In the genomic region with DNA sequence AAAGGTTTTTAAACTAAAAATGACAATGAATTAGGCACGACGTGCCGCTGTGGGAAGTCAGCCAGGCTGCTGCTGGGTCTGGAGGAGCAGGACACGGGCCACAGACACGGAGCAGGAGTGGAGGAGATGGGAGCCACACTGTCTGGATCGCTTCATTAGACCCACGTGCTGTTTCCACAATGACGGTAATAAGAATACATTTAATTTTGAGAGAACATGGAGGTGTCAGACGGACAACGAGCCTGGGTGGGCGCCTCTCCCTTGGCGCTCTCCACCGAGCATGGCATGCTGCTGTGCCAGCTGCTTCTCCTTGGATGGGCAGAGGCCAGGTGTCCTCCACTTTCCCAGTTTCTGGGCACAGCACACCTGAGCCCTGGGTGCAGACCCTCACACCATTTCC, we compare ENCODE assay signal across 6 cellular contexts. TPM values are rescaled to one million over a fixed set of nuclear protein-coding genes. Genes with fewer than 3 reads are reported as not detected.
A peak's percentile ranks its signal among the peaks of the same experiment; 100 is the strongest.
DNase-seq lines count a peak whose midpoint lies in the region; TF ChIP-seq lines count a peak whose summit lies in the region.
"Not testable (repeated sequence)": the region's sequence is repeated elsewhere in the genome, so short reads cannot be mapped to it uniquely, and the experiment has no call there.

No MANE protein-coding gene starts in this region.

- H3K36me3 Mint-ChIP-seq in endodermal cell (ENCODE audit: low read depth): not testable (repeated sequence)

- H3K27me3 ChIP-seq in endodermal cell (ENCODE audit: control insufficient read depth, insufficient read depth, low read length, poor library complexity, severe bottlenecking): peaks cover 47% of the 10 kb centered on the region
- H3K27me3 ChIP-seq in sigmoid colon: not testable (repeated sequence)

- peaks cover 62% of the 10 kb centered on the region for H3K27me3 Mint-ChIP-seq in endodermal cell (ENCODE audit: insufficient read depth)

- not testable (repeated sequence) for H3K27ac Mint-ChIP-seq in endodermal cell

- DNase-seq in NB4 (ENCODE audit: low read depth): peak; percentile 0
- peak; percentile 7 for DNase-seq in activated CD8-positive, alpha-beta memory T cell treated with anti-CD3 and anti-CD28 coated beads for 24 hours
- DNase-seq in endodermal cell: peak; percentile 14
- DNase-seq in islet precursor cell: peak; percentile 28
- DNase-seq in mesenteric fat pad (ENCODE audit: low spot score): peak; percentile 67
- DNase-seq in sigmoid colon: peak; percentile 21

- not testable (repeated sequence) for H3K4me3 Mint-ChIP-seq in endodermal cell

- TF ChIP-seq EP300 in sigmoid colon (IDR thresholded peaks at IDR 0.05): not testable (repeated sequence)

- TF ChIP-seq POLR2A in NB4 (IDR thresholded peaks at IDR 0.05; ENCODE audit: extremely low read depth, insufficient read length); sigmoid colon (IDR thresholded peaks at IDR 0.05): not testable (repeated sequence)

- not testable (repeated sequence) for H3K4me3 ChIP-seq in NB4 (ENCODE audit: low read depth, low read length); endodermal cell (ENCODE audit: low read length); sigmoid colon

- 93 to 95% methylated on average over 8 to 13 of the region's 13 CpGs for WGBS in endodermal cell (ENCODE audit: insufficient coverage in 1 of 2, insufficient read length in 1 of 2), 2 experiments
- WGBS in sigmoid colon, 2 donors: 91 to 94% methylated on average over 13 of the region's 13 CpGs

- H3K9me3 Mint-ChIP-seq in endodermal cell: not testable (repeated sequence)

- not testable (repeated sequence) for TF ChIP-seq CTCF in NB4 (IDR thresholded peaks at IDR 0.05; ENCODE audit: low read depth, low read length); endodermal cell (conservative IDR thresholded peaks at IDR 0.05); sigmoid colon (IDR thresholded peaks at IDR 0.05)

- not testable (repeated sequence) for H3K4me1 ChIP-seq in endodermal cell (ENCODE audit: control insufficient read depth, insufficient read depth, low read length); sigmoid colon

- not testable (repeated sequence) for H3K27ac ChIP-seq in endodermal cell (ENCODE audit: low read depth, low read length)
- H3K27ac ChIP-seq in sigmoid colon: peak overlapping the region in 1 of 4 donors; percentile 66

- intact Hi-C loops in sigmoid colon (cut with DNase I): not testable (repeated sequence)

- not testable (repeated sequence) for H3K4me1 Mint-ChIP-seq in endodermal cell

- H3K9me3 ChIP-seq in endodermal cell (ENCODE audit: control insufficient read depth, low read length); sigmoid colon: not testable (repeated sequence)

- not testable (repeated sequence) for H3K36me3 ChIP-seq in endodermal cell (ENCODE audit: control insufficient read depth, insufficient read depth, low read length); sigmoid colon

- H3K9ac ChIP-seq in endodermal cell (ENCODE audit: extremely low read depth, low read length, poor library complexity, severe bottlenecking): not testable (repeated sequence)

RNA-seq across cellular contexts. Expression of a gene that starts 12.3 kb away (rescaled TPM):
- total RNA-seq in endodermal cell: under 1 TPM; 0.22 to 0.70 TPM
- polyA plus RNA-seq in endodermal cell (2013, experiment 1 of 2): 2.0 TPM
- 1.5 TPM for polyA plus RNA-seq in endodermal cell (2013, experiment 2 of 2)
- total RNA-seq in mesenteric fat pad: 5.4 TPM
- 10 to 100 TPM in 1 of 4 donors, 1 to 10 TPM in 3; 7.1 to 15.5 (median 7.6) TPM for total RNA-seq in sigmoid colon
- 1 to 10 TPM in 2 of 3 donors, under 1 TPM in 1; 0.60 to 3.2 (median 2.6) TPM for polyA plus RNA-seq in sigmoid colon

Comparison
In these comparisons a context has a peak if more than half of its experiments do, and no peak if none do; other contexts are left out.
1. DNase-seq: peak in every context shown above with its lines; median percentile 67 in mesenteric fat pad; 28 in islet precursor cell; 21 in sigmoid colon; 14 in endodermal cell; 7 in activated CD8-positive, alpha-beta memory T cell treated with anti-CD3 and anti-CD28 coated beads for 24 hours; 0 in NB4.